Comparison of ENCODE assay signal across 16 cellular contexts in genomic region chr4:88843067-88843723, GRCh38.
DNase-seq lines count a peak whose midpoint lies in the region; ATAC-seq and TF ChIP-seq lines count a peak whose summit lies in the region.
"Had no signal": no experiment of that assay in that cellular context is flagged by ENCODE, and none has a peak within 500 bp of the region (broad histone marks: within the 10 kb centered on the region; RNA-seq: fewer than 3 reads in every experiment).

No MANE protein-coding gene starts in this region.

- H3K27me3 Mint-ChIP-seq in mesothelial cell of epicardium (ENCODE audit: low read depth), result no peaks in the 10 kb centered on the region

- H3K4me1 Mint-ChIP-seq in mesothelial cell of epicardium, result peaks cover 38% of the 10 kb centered on the region
- H3K4me1 Mint-ChIP-seq: activated CD8-positive, alpha-beta memory T cell treated with anti-CD3 and anti-CD28 coated beads, Interleukin-2, amount 10 ng/mL, durations not matched to agents 7 days and 5 days had no signal

- peaks cover 3% of the 10 kb centered on the region for H3K9me3 Mint-ChIP-seq in mesothelial cell of epicardium

- H3K9me3 ChIP-seq in MG63, result no peaks in the 10 kb centered on the region
- H3K9me3 ChIP-seq: BE2C had no signal

- no peak for ATAC-seq in GM18867 (IDR thresholded peaks at IDR 0.05; ENCODE audit: unreplicated experiment)
- ATAC-seq: activated CD8-positive, alpha-beta memory T cell treated with anti-CD3 and anti-CD28 coated beads, Interleukin-2, amount 10 ng/mL, durations not matched to agents 7 days and 5 days; SK-N-SH treated with all-trans-retinoic acid at 6 μM for 48 hours; WTC11 had no signal

- H3K27ac Mint-ChIP-seq in mesothelial cell of epicardium, result peak overlapping the region; percentile 85
- H3K27ac Mint-ChIP-seq: activated CD8-positive, alpha-beta memory T cell treated with anti-CD3 and anti-CD28 coated beads, Interleukin-2, amount 10 ng/mL, durations not matched to agents 7 days and 5 days; activated naive CD8-positive, alpha-beta T cell; WTC11 had no signal

- H3K4me3 Mint-ChIP-seq in mesothelial cell of epicardium, result no peak overlapping the region
- H3K4me3 Mint-ChIP-seq: activated CD8-positive, alpha-beta memory T cell treated with anti-CD3 and anti-CD28 coated beads, Interleukin-2, amount 10 ng/mL, durations not matched to agents 7 days and 5 days; activated naive CD8-positive, alpha-beta T cell; WTC11 had no signal

- TF ChIP-seq CTCF in choroid plexus epithelial cell (conservative IDR thresholded peaks at IDR 0.05; ENCODE audit: low read depth, low read length), result no peak
- TF ChIP-seq CTCF in mesothelial cell of epicardium (IDR thresholded peaks at IDR 0.05; ENCODE audit: unreplicated experiment), result no peak

- peaks cover 11% of the 10 kb centered on the region for H3K36me3 Mint-ChIP-seq in mesothelial cell of epicardium
- H3K36me3 Mint-ChIP-seq: activated CD8-positive, alpha-beta memory T cell treated with anti-CD3 and anti-CD28 coated beads, Interleukin-2, amount 10 ng/mL, durations not matched to agents 7 days and 5 days; activated naive CD8-positive, alpha-beta T cell had no signal

- H3K27me3 ChIP-seq in MG63, result no peaks in the 10 kb centered on the region
- H3K27me3 ChIP-seq: BE2C had no signal

- DNase-seq in DMS153 (lab: John Stamatoyannopoulos, UW), result peak; percentile 54
- DNase-seq in NCI-H1436 (lab: John Stamatoyannopoulos, UW), result peak; percentile 13
- DNase-seq in choroid plexus epithelial cell (ENCODE audit: low read depth), result peak; percentile 47
- DNase-seq in mesothelial cell of epicardium (ENCODE audit: low spot score in 2 of 2, unreplicated experiment in 2 of 2), result no peak
- DNase-seq in MG63, result no peak
- no peak for DNase-seq in foreskin melanocyte
- DNase-seq in stimulated activated CD4-positive, alpha-beta T cell treated with anti-CD3 and anti-CD28 coated beads, Interleukin-1b, Interleukin-23, amount 100 ng/mL, for 48 hours, result no peak
- DNase-seq: activated CD8-positive, alpha-beta memory T cell treated with anti-CD3 and anti-CD28 coated beads, Interleukin-2, amount 10 ng/mL, durations not matched to agents 7 days and 5 days; BE2C; cerebellar nuclear complex; H7; retina had no signal

- H3K36me3 ChIP-seq in MG63, result no peaks in the 10 kb centered on the region
- H3K36me3 ChIP-seq: BE2C had no signal

- H3K4me3 ChIP-seq in choroid plexus epithelial cell (ENCODE audit: low read depth, low read length), result no peak overlapping the region
- no peak overlapping the region for H3K4me3 ChIP-seq in MG63

Comparison
In these comparisons a context has a peak if more than half of its experiments do, and no peak if none do; other contexts are left out.
1. DNase-seq: peak in DMS153 (single experiment), NCI-H1436 (single experiment) and choroid plexus epithelial cell (single experiment); none in mesothelial cell of epicardium (0 of 2), MG63 (single experiment), foreskin melanocyte (single experiment) and stimulated activated CD4-positive, alpha-beta T cell treated with anti-CD3 and anti-CD28 coated beads, Interleukin-1b, Interleukin-23, amount 100 ng/mL, for 48 hours (single experiment).